Comparison of ENCODE assay signal across 35 cellular contexts in the genomic region with DNA sequence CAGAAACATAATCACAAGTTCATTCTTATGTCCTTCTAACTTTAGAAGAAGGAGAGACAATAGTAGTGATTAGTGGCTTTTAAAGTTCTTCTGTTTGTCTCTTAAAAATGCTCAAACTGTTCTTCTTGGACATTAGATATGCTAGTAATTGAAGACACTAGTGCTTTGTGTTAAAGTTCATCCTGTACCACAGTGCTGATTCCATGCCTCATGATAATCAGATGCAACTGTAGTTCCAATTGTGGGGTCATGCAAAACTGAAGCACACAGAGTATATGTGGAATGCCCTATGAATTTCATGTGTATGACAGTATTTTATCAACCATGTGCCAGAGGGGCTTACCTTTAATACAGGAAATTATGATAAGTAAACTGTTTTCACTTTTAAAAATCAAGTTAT. TPM values are rescaled to one million over a fixed set of nuclear protein-coding genes. Genes with fewer than 3 reads are reported as not detected.
"Had no signal": no experiment of that assay in that cellular context is flagged by ENCODE, and none has a peak within 500 bp of the region (broad histone marks: within the 10 kb centered on the region; RNA-seq: fewer than 3 reads in every experiment).

No MANE protein-coding gene starts in this region.

- H3K9me3 Mint-ChIP-seq: activated B cell treated with CpG ODN at 0.5 μM for 24 hours; activated CD8-positive, alpha-beta T cell treated with anti-CD3 and anti-CD28 coated beads for 36 hours; activated naive CD8-positive, alpha-beta T cell treated with anti-CD3 and anti-CD28 coated beads for 36 hours; activated T-cell treated with anti-CD3 and anti-CD28 coated beads, Interleukin-2, amount 50 U/mL, for 4 hours; natural killer cell treated with Interleukin-12 subunit alpha and Interleukin-12 subunit beta and Interleukin-15 and Interleukin-18, amount 100 ng/mL, for 72 hours; stimulated activated effector memory CD8-positive, alpha-beta T cell treated with anti-CD3 and anti-CD28 coated beads, Interleukin-12 subunit alpha, Interleukin-12 subunit beta, amount 100 ng/mL, for 72 hours; stimulated activated naive CD8-positive, alpha-beta T cell treated with anti-CD3 and anti-CD28 coated beads, Interleukin-15, amount 100 ng/mL, for 72 hours had no signal

- H3K4me1 Mint-ChIP-seq: activated naive CD8-positive, alpha-beta T cell treated with anti-CD3 and anti-CD28 coated beads for 36 hours; stimulated activated effector memory CD8-positive, alpha-beta T cell treated with anti-CD3 and anti-CD28 coated beads, Interleukin-12 subunit alpha, Interleukin-12 subunit beta, amount 100 ng/mL, for 72 hours; stimulated activated naive CD8-positive, alpha-beta T cell treated with anti-CD3 and anti-CD28 coated beads, Interleukin-15, amount 100 ng/mL, for 72 hours had no signal

- H3K27ac ChIP-seq: brain microvascular endothelial cell, esophagus squamous epithelium, gastrocnemius medialis, left ventricle myocardium inferior, neutrophil, ovary, prostate gland, suprapubic skin, tibial artery, upper lobe of right lung had no signal

- DNase-seq: activated B cell treated with CpG ODN at 0.5 μM for 24 hours; activated CD4-positive, alpha-beta T cell treated with anti-CD3 and anti-CD28 coated beads, Interleukin-2, amount 50 U/mL, for 1 hour; activated CD8-positive, alpha-beta T cell treated with anti-CD3 and anti-CD28 coated beads for 36 hours; activated naive CD4-positive, alpha-beta T cell; activated naive CD8-positive, alpha-beta T cell treated with anti-CD3 and anti-CD28 coated beads for 36 hours; activated T-cell treated with anti-CD3 and anti-CD28 coated beads, Interleukin-2, amount 50 U/mL, for 4 hours; brain microvascular endothelial cell; cortex of kidney; esophagus squamous epithelium; gastrocnemius medialis; islet precursor cell; left ventricle myocardium inferior; mesendoderm; mucosa of descending colon; ovary; retina; stimulated activated CD4-positive, alpha-beta T cell treated with anti-CD3 and anti-CD28 coated beads, Interleukin-12 subunit alpha, Interleukin-12 subunit beta, amount 100 ng/mL, for 4 hours; stimulated activated CD4-positive, alpha-beta T cell treated with anti-CD3 and anti-CD28 coated beads, Interleukin-4, amount 100 ng/mL, for 1 hour; stimulated activated naive CD8-positive, alpha-beta T cell treated with anti-CD3 and anti-CD28 coated beads, Interleukin-15, amount 100 ng/mL, for 72 hours; T-helper 17 cell; T1000; tibial artery; upper lobe of right lung had no signal

- H3K36me3 ChIP-seq: ovary had no signal

- ATAC-seq: activated CD8-positive, alpha-beta T cell treated with anti-CD3 and anti-CD28 coated beads for 36 hours; activated T-cell treated with anti-CD3 and anti-CD28 coated beads, Interleukin-2, amount 50 U/mL, for 4 hours; gastrocnemius medialis; mucosa of descending colon; natural killer cell treated with Interleukin-12 subunit alpha and Interleukin-12 subunit beta and Interleukin-15 and Interleukin-18, amount 100 ng/mL, for 72 hours; sciatic nerve; stimulated activated effector memory CD8-positive, alpha-beta T cell treated with anti-CD3 and anti-CD28 coated beads, Interleukin-12 subunit alpha, Interleukin-12 subunit beta, amount 100 ng/mL, for 72 hours; stimulated activated naive CD8-positive, alpha-beta T cell treated with anti-CD3 and anti-CD28 coated beads, Interleukin-15, amount 100 ng/mL, for 72 hours; T-helper 17 cell; upper lobe of right lung had no signal

- H3K27me3 ChIP-seq: brain microvascular endothelial cell, esophagus squamous epithelium, gastrocnemius medialis, hepatocyte, neutrophil, ovary, suprapubic skin, tibial artery, upper lobe of right lung had no signal

- H3K4me3 ChIP-seq: esophagus squamous epithelium, gastrocnemius medialis, hepatocyte, left ventricle myocardium inferior, lung, mucosa of descending colon, ovary, prostate gland, skin epidermis, suprapubic skin, tibial artery, upper lobe of right lung had no signal

- H3K27ac Mint-ChIP-seq: activated B cell treated with CpG ODN at 0.5 μM for 24 hours; activated CD8-positive, alpha-beta T cell treated with anti-CD3 and anti-CD28 coated beads for 36 hours; activated naive CD8-positive, alpha-beta T cell treated with anti-CD3 and anti-CD28 coated beads for 36 hours; natural killer cell treated with Interleukin-12 subunit alpha and Interleukin-12 subunit beta and Interleukin-15 and Interleukin-18, amount 100 ng/mL, for 72 hours; stimulated activated effector memory CD8-positive, alpha-beta T cell treated with anti-CD3 and anti-CD28 coated beads, Interleukin-12 subunit alpha, Interleukin-12 subunit beta, amount 100 ng/mL, for 72 hours; stimulated activated naive CD8-positive, alpha-beta T cell treated with anti-CD3 and anti-CD28 coated beads, Interleukin-15, amount 100 ng/mL, for 72 hours had no signal

- H3K4me3 Mint-ChIP-seq: activated B cell treated with CpG ODN at 0.5 μM for 24 hours; activated CD8-positive, alpha-beta T cell treated with anti-CD3 and anti-CD28 coated beads for 36 hours; activated naive CD8-positive, alpha-beta T cell treated with anti-CD3 and anti-CD28 coated beads for 36 hours; activated T-cell treated with anti-CD3 and anti-CD28 coated beads, Interleukin-2, amount 50 U/mL, for 4 hours; natural killer cell treated with Interleukin-12 subunit alpha and Interleukin-12 subunit beta and Interleukin-15 and Interleukin-18, amount 100 ng/mL, for 72 hours; stimulated activated effector memory CD8-positive, alpha-beta T cell treated with anti-CD3 and anti-CD28 coated beads, Interleukin-12 subunit alpha, Interleukin-12 subunit beta, amount 100 ng/mL, for 72 hours; stimulated activated naive CD8-positive, alpha-beta T cell treated with anti-CD3 and anti-CD28 coated beads, Interleukin-15, amount 100 ng/mL, for 72 hours; T-helper 17 cell had no signal

- H2AFZ ChIP-seq: hepatocyte had no signal

- H3K27me3 Mint-ChIP-seq: activated B cell treated with CpG ODN at 0.5 μM for 24 hours; activated CD8-positive, alpha-beta T cell treated with anti-CD3 and anti-CD28 coated beads for 36 hours; activated naive CD8-positive, alpha-beta T cell treated with anti-CD3 and anti-CD28 coated beads for 36 hours; natural killer cell treated with Interleukin-12 subunit alpha and Interleukin-12 subunit beta and Interleukin-15 and Interleukin-18, amount 100 ng/mL, for 72 hours; stimulated activated naive CD8-positive, alpha-beta T cell treated with anti-CD3 and anti-CD28 coated beads, Interleukin-15, amount 100 ng/mL, for 72 hours; T-helper 17 cell had no signal

- H3K4me1 ChIP-seq: gastrocnemius medialis, prostate gland, suprapubic skin, tibial artery, upper lobe of right lung had no signal

- H3K4me2 ChIP-seq: hepatocyte had no signal

RNA-seq across cellular contexts. Expression of gene KCNJ13, which starts 11.4 kb away (rescaled TPM):
- total RNA-seq: activated B cell treated with CpG ODN at 0.5 μM for 24 hours; activated CD8-positive, alpha-beta T cell treated with anti-CD3 and anti-CD28 coated beads for 36 hours; activated naive CD8-positive, alpha-beta T cell treated with anti-CD3 and anti-CD28 coated beads for 36 hours; activated T-cell treated with anti-CD3 and anti-CD28 coated beads, Interleukin-2, amount 50 U/mL, for 4 hours; astrocyte; cardiac septum; esophagus squamous epithelium; gastrocnemius medialis; left ventricle myocardium inferior; mucosa of descending colon; myocyte; natural killer cell treated with Interleukin-12 subunit alpha and Interleukin-12 subunit beta and Interleukin-15 and Interleukin-18, amount 100 ng/mL, for 72 hours; sciatic nerve; T-helper 17 cell; upper lobe of right lung had no signal
- polyA plus RNA-seq: lung, ovary had no signal
